ENCODE assay signal across 22 cellular contexts in the genomic region with DNA sequence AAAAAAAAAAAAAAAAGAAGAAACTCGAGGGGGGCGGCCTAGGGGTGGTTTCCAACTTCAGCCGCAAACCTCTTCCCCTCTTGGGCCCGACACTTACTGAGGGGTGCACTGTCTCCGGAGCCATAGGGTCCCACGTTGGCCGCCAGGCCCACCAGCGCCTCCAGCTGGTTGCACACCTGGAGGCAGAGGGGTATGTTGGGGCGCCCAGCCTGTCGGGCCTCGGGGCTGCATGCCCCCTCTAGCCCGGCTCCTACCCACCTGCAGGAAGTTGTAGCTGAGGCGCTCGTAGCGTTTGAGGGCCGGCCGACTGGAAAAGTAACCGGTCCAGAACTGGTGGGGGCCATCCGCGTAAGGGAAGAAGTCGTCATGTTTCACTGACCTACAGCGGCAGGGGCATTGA. TPM values are rescaled to one million over a fixed set of nuclear protein-coding genes. Genes with fewer than 3 reads are reported as not detected.
"Had no signal": no experiment of that assay in that cellular context is flagged by ENCODE, and none has a peak within 500 bp of the region (broad histone marks: within the 10 kb centered on the region; RNA-seq: fewer than 3 reads in every experiment).

No MANE protein-coding gene starts in this region.

- FAIRE-seq: endometrium, pancreas had no signal

- H3K9me3 ChIP-seq: breast epithelium, esophagus muscularis mucosa, lower lobe of right lung, pancreas, testis had no signal

- H3K36me3 ChIP-seq: breast epithelium had no signal

- H3K4me3 ChIP-seq: breast epithelium, dorsolateral prefrontal cortex, esophagus muscularis mucosa, lower lobe of right lung, pancreas had no signal

- H3K4me1 ChIP-seq: breast epithelium, esophagus muscularis mucosa, lower lobe of right lung, pancreas, testis had no signal

- H3K27me3 ChIP-seq: breast epithelium, dorsolateral prefrontal cortex, esophagus muscularis mucosa, pancreas, testis had no signal

- ATAC-seq: stimulated activated naive CD8-positive, alpha-beta T cell treated with anti-CD3 and anti-CD28 coated beads, Interleukin-15, amount 100 ng/mL, for 72 hours had no signal

- H3K27ac ChIP-seq: breast epithelium, dorsolateral prefrontal cortex, esophagus muscularis mucosa, lower lobe of right lung, pancreas, testis had no signal

- DNase-seq: activated CD4-positive, alpha-beta memory T cell treated with anti-CD3 and anti-CD28 coated beads for 36 hours; activated naive CD8-positive, alpha-beta T cell treated with anti-CD3 and anti-CD28 coated beads, Interleukin-2, amount 10 ng/mL, durations not matched to agents 7 days and 5 days; activated T-cell treated with anti-CD3 and anti-CD28 coated beads, Interleukin-2, amount 50 U/mL, for 48 hours; anterior cingulate cortex; dorsolateral prefrontal cortex; hypothalamus; lower lobe of right lung; retina; stimulated activated CD4-positive, alpha-beta T cell treated with anti-CD3 and anti-CD28 coated beads, Interleukin-4, amount 100 ng/mL, for 4 hours; stimulated activated naive CD8-positive, alpha-beta T cell treated with anti-CD3 and anti-CD28 coated beads, Interleukin-15, amount 100 ng/mL, for 72 hours; T1000 had no signal

RNA-seq across cellular contexts. Expression of gene GNG14, which starts 29.8 kb away (rescaled TPM):
- total RNA-seq: activated CD4-positive, alpha-beta memory T cell treated with anti-CD3 and anti-CD28 coated beads for 36 hours; activated naive CD8-positive, alpha-beta T cell treated with anti-CD3 and anti-CD28 coated beads, Interleukin-2, amount 10 ng/mL, durations not matched to agents 7 days and 5 days; breast epithelium; cerebellum; dorsolateral prefrontal cortex; esophagus muscularis mucosa; fibroblast of villous mesenchyme; lower lobe of right lung; mesothelial cell of epicardium; myocyte; neural crest cell; pancreas; ureter had no signal
- polyA plus RNA-seq: pancreas had no signal
